ENCODE assay signal across 29 cellular contexts in the genomic region with DNA sequence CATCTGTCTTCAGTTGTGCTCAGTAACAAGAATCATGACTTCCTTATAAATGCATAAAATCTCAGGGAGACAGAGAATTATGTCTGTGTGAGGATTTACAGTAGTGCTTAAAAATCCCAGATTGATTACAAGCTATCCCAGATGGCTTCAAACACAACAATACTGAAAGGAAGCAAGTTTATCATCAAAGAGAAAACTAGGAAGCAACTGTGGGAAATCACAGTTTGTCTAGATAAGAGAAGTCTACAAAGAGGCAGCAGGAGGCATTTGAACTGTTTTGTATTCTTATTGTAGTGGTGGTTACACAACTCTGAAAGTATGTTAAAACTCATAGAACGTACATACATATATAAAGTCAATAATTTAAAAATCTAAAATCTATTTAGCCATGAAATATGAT.
"Had no signal": no experiment of that assay in that cellular context is flagged by ENCODE, and none has a peak within 500 bp of the region (broad histone marks: within the 10 kb centered on the region; RNA-seq: fewer than 3 reads in every experiment).

No MANE protein-coding gene starts in this region.

- H3K4me3 Mint-ChIP-seq: activated CD4-positive, alpha-beta T cell treated with anti-CD3 and anti-CD28 coated beads, Interleukin-2, amount 10 ng/mL, durations not matched to agents 24 days and 14 days; activated CD8-positive, alpha-beta T cell treated with anti-CD3 and anti-CD28 coated beads for 36 hours; activated naive CD8-positive, alpha-beta T cell treated with anti-CD3 and anti-CD28 coated beads for 36 hours; activated T-cell treated with anti-CD3 and anti-CD28 coated beads, Interleukin-2, amount 50 U/mL, for 72 hours; activated T-helper 17 cell treated with anti-CD3 and anti-CD28 coated beads, Interleukin-2, amount 50 U/mL, for 72 hours; central memory CD8-positive, alpha-beta T cell; T-cell; T-helper 17 cell had no signal

- H3K36me3 Mint-ChIP-seq: activated naive CD8-positive, alpha-beta T cell treated with anti-CD3 and anti-CD28 coated beads for 36 hours; T-cell had no signal

- H3K36me3 ChIP-seq: ascending aorta, cardiac muscle cell, Peyer's patch, SJSA1 had no signal

- H3K4me3 ChIP-seq: ascending aorta, cardiac muscle cell, Peyer's patch, SJSA1 had no signal

- H3K27ac ChIP-seq: ascending aorta, cardiac muscle cell, Peyer's patch, SJSA1 had no signal

- H3K27me3 ChIP-seq: ascending aorta, cardiac muscle cell, Peyer's patch, SJSA1 had no signal

- H3K9me3 Mint-ChIP-seq: activated CD4-positive, alpha-beta T cell treated with anti-CD3 and anti-CD28 coated beads, Interleukin-2, amount 10 ng/mL, durations not matched to agents 24 days and 14 days; activated CD8-positive, alpha-beta T cell treated with anti-CD3 and anti-CD28 coated beads for 36 hours; activated naive CD8-positive, alpha-beta T cell treated with anti-CD3 and anti-CD28 coated beads for 36 hours; activated T-cell treated with anti-CD3 and anti-CD28 coated beads, Interleukin-2, amount 50 U/mL, for 72 hours; activated T-helper 17 cell treated with anti-CD3 and anti-CD28 coated beads, Interleukin-2, amount 50 U/mL, for 72 hours; central memory CD8-positive, alpha-beta T cell; T-cell had no signal

- H3K4me1 Mint-ChIP-seq: activated CD4-positive, alpha-beta T cell treated with anti-CD3 and anti-CD28 coated beads, Interleukin-2, amount 10 ng/mL, durations not matched to agents 24 days and 14 days; activated naive CD8-positive, alpha-beta T cell treated with anti-CD3 and anti-CD28 coated beads for 36 hours; activated T-helper 17 cell treated with anti-CD3 and anti-CD28 coated beads, Interleukin-2, amount 50 U/mL, for 72 hours; central memory CD8-positive, alpha-beta T cell; T-cell; T-helper 17 cell had no signal

- H3K27ac Mint-ChIP-seq: activated CD4-positive, alpha-beta T cell treated with anti-CD3 and anti-CD28 coated beads, Interleukin-2, amount 10 ng/mL, durations not matched to agents 24 days and 14 days; activated CD8-positive, alpha-beta T cell treated with anti-CD3 and anti-CD28 coated beads for 36 hours; activated naive CD8-positive, alpha-beta T cell treated with anti-CD3 and anti-CD28 coated beads for 36 hours; activated T-cell treated with anti-CD3 and anti-CD28 coated beads, Interleukin-2, amount 50 U/mL, for 72 hours; activated T-helper 17 cell treated with anti-CD3 and anti-CD28 coated beads, Interleukin-2, amount 50 U/mL, for 72 hours; T-cell; T-helper 17 cell had no signal

- H3K4me1 ChIP-seq: ascending aorta, Peyer's patch had no signal

- DNase-seq: activated CD4-positive, alpha-beta T cell treated with anti-CD3 and anti-CD28 coated beads, Interleukin-2, amount 10 ng/mL, durations not matched to agents 24 days and 14 days; activated CD4-positive, alpha-beta T cell treated with anti-CD3 and anti-CD28 coated beads, Interleukin-2, amount 50 U/mL, for 4 hours; activated CD8-positive, alpha-beta T cell treated with anti-CD3 and anti-CD28 coated beads for 36 hours; activated effector memory CD4-positive, alpha-beta T cell treated with anti-CD3 and anti-CD28 coated beads, Interleukin-2, amount 50 U/mL, for 16 hours; activated naive CD4-positive, alpha-beta T cell; activated naive CD4-positive, alpha-beta T cell treated with anti-CD3 and anti-CD28 coated beads, Interleukin-2, amount 50 U/mL, for 16 hours; activated naive CD8-positive, alpha-beta T cell treated with anti-CD3 and anti-CD28 coated beads for 36 hours; activated T-cell treated with anti-CD3 and anti-CD28 coated beads, Interleukin-2, amount 50 U/mL, for 1 hour; activated T-cell treated with anti-CD3 and anti-CD28 coated beads, Interleukin-2, amount 50 U/mL, for 72 hours; amygdala; Karpas-422; KBM-7; NCI-H1105; NCI-H1417 treated with DMSO at 0.1 percent for 48 hours; NCI-H1694; NCI-H1930; NCI-H446; NCI-H524 treated with DMSO at 0.1 percent for 48 hours; Peyer's patch; RPMI8226; SHP77 treated with DMSO at 0.1 percent for 48 hours; SK-N-SH; T-cell; T-helper 17 cell had no signal

- H3K9me3 ChIP-seq: ascending aorta, Peyer's patch, SJSA1, SK-N-SH had no signal
